Comparison of ENCODE assay signal across 34 cellular contexts in genomic region chr12:11968516-11968915, GRCh38.
"Had no signal": no experiment of that assay in that cellular context is flagged by ENCODE, and none has a peak within 500 bp of the region (broad histone marks: within the 10 kb centered on the region; RNA-seq: fewer than 3 reads in every experiment).

No MANE protein-coding gene starts in this region.

- ATAC-seq: activated CD8-positive, alpha-beta memory T cell treated with anti-CD3 and anti-CD28 coated beads, Interleukin-2, amount 10 ng/mL, durations not matched to agents 7 days and 5 days; Right ventricle myocardium inferior had no signal

- FAIRE-seq: bronchial epithelial cell, RCC 7860 had no signal

- H3K4me3 ChIP-seq: MG63, PC-9 had no signal

- H3K27ac ChIP-seq: PC-9, RWPE1, WERI-Rb-1 had no signal

- H3K4me2 ChIP-seq: PC-9 had no signal

- H2AFZ ChIP-seq: PC-9 had no signal

- H3K27me3 ChIP-seq: MG63 had no signal

- H3K36me3 ChIP-seq: MG63, WERI-Rb-1 had no signal

- DNase-seq: activated CD4-positive, alpha-beta memory T cell treated with anti-CD3 and anti-CD28 coated beads, Interleukin-2, amount 10 ng/mL, durations not matched to agents 7 days and 5 days; activated CD4-positive, alpha-beta T cell treated with anti-CD3 and anti-CD28 coated beads for 1 hour; activated CD4-positive, alpha-beta T cell treated with anti-CD3 and anti-CD28 coated beads for 48 hours; activated CD4-positive, CD25-positive, alpha-beta regulatory T cell; activated CD8-positive, alpha-beta memory T cell treated with anti-CD3 and anti-CD28 coated beads for 24 hours; activated CD8-positive, alpha-beta memory T cell treated with anti-CD3 and anti-CD28 coated beads, Interleukin-2, amount 10 ng/mL, durations not matched to agents 7 days and 5 days; activated CD8-positive, alpha-beta memory T cell treated with anti-CD3 and anti-CD28 coated beads, Interleukin-2, amount 50 U/mL, for 48 hours; activated effector memory CD4-positive, alpha-beta T cell treated with Interleukin-2 at 50 U/mL for 16 hours; activated naive CD4-positive, alpha-beta T cell treated with anti-CD3 and anti-CD28 coated beads, Interleukin-2, amount 50 U/mL, for 16 hours; activated T-cell treated with anti-CD3 and anti-CD28 coated beads, Interleukin-2, amount 50 U/mL, for 48 hours; anterior cingulate cortex; caudate nucleus; cerebellar nuclear complex; Kasumi-1; KG1; MG63; NCI-H1092 treated with DMSO at 0.1 percent for 48 hours; NCI-H1417; NCI-H146; NCI-H187; NCI-H2029 treated with DMSO at 0.1 percent for 48 hours; NCI-H345; NCI-H524 treated with DMSO at 0.1 percent for 48 hours; NK-92 treated with Interleukin-12 subunit alpha and Interleukin-12 subunit beta, amount 100 ng/mL, for 24 hours; PC-9; SIG-M5; SW 1271; T-helper 1 cell; T1000; WERI-Rb-1 had no signal

- H3K9me3 ChIP-seq: MG63 had no signal
